8 cellular contexts compared by ENCODE assay signal in genomic region chr16:5349101-5349500, GRCh38.
"Had no signal": no experiment of that assay in that cellular context is flagged by ENCODE, and none has a peak within 500 bp of the region (broad histone marks: within the 10 kb centered on the region; RNA-seq: fewer than 3 reads in every experiment).

No MANE protein-coding gene starts in this region.

- H3K27ac ChIP-seq: GM23248, HL-60 had no signal

- H3K36me3 ChIP-seq: HAP-1 had no signal

- DNase-seq: GM23248, GOT3, HFFc6, IMR-90 had no signal

- H3K9me3 ChIP-seq: HAP-1 had no signal

- H3K9ac ChIP-seq: GM23248 had no signal

- ATAC-seq: HCT116, K562 had no signal

- H3K4me3 ChIP-seq: GM23248, HAP-1, K562 had no signal

- H3K4me1 ChIP-seq: HAP-1 had no signal
